In genomic region chr1:174153085-174153824, GRCh38 we compare ENCODE assay signal across 11 cellular contexts.
DNase-seq lines count a peak whose midpoint lies in the region; ATAC-seq and TF ChIP-seq lines count a peak whose summit lies in the region.
"Had no signal": no experiment of that assay in that cellular context is flagged by ENCODE, and none has a peak within 500 bp of the region (broad histone marks: within the 10 kb centered on the region; RNA-seq: fewer than 3 reads in every experiment).

No MANE protein-coding gene starts in this region.

- ATAC-seq in GM18909 (IDR thresholded peaks at IDR 0.05; ENCODE audit: poor library complexity, unreplicated experiment) = peak; percentile 37

- DNase-seq in COLO668 (lab: John Stamatoyannopoulos, UW; ENCODE audit: unreplicated experiment) (peak; percentile 12), NCI-H69 (lab: John Stamatoyannopoulos, UW) (peak; percentile 64), choroid plexus epithelial cell (ENCODE audit: low read depth) (peak; percentile 31), NCI-H187 treated with DMSO at 0.1 percent for 48 hours (lab: John Stamatoyannopoulos, UW) (no peak), posterior cingulate gyrus (no peak), germinal center (ENCODE audit: low spot score) (no peak), NCI-H526 (lab: John Stamatoyannopoulos, UW) (no peak)
- DNase-seq: NCI-H446 treated with DMSO at 0.1 percent for 48 hours; stimulated activated CD4-positive, alpha-beta T cell treated with anti-CD3 and anti-CD28 coated beads, Interleukin-4, amount 100 ng/mL, for 24 hours; transverse colon had no signal

- TF ChIP-seq CTCF in choroid plexus epithelial cell (conservative IDR thresholded peaks at IDR 0.05; ENCODE audit: low read depth, low read length) = no peak

- no peak overlapping the region for H3K4me3 ChIP-seq in choroid plexus epithelial cell (ENCODE audit: low read depth, low read length)
- H3K4me3 ChIP-seq: transverse colon had no signal

- intact Hi-C loops in posterior cingulate gyrus (cut with DNase I) = no loop called here

Comparison
In these comparisons a context has a peak if more than half of its experiments do, and no peak if none do; other contexts are left out.
1. DNase-seq: peak in COLO668 (single experiment), NCI-H69 (single experiment) and choroid plexus epithelial cell (single experiment); none in NCI-H187 treated with DMSO at 0.1 percent for 48 hours (single experiment), posterior cingulate gyrus (0 of 10), germinal center (single experiment) and NCI-H526 (0 of 2).